In the genomic region with DNA sequence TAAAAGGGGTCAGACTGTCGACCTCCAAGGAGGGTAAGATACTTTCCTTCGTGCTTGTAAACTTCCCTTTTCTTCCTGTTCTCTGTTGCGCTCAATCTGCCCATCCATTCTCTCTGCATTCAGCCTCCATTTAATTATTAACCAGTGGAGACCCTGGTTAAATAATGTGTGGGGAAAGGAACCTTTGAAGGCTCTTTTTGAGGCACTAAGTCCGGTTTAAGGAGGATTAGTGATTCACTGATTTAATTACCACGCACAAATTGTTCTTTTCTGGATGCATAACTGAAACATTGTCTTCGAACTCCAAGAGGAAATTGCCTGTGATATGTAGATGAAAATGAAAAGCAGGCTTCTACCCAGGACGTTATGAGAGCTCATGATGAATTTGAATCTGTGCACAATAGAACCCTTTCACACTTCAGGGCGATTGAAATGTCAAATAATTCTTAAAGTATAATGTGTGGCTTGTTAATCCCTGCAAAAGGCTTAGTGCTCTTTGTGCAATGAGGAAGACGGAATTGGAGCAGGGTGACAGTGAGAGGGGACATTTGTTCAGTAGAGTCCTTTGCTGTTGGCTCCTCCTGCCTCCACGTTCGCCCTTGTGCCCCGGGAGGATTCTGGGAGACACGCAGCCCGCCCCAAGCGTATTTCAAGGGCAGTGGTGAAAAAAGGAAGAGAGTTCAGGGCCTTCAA, we compare ENCODE assay signal across 13 cellular contexts. TPM values are rescaled to one million over a fixed set of nuclear protein-coding genes. Genes with fewer than 3 reads are reported as not detected.
DNase-seq lines count a peak whose midpoint lies in the region; TF ChIP-seq lines count a peak whose summit lies in the region.
"Had no signal": no experiment of that assay in that cellular context is flagged by ENCODE, and none has a peak within 500 bp of the region (broad histone marks: within the 10 kb centered on the region; RNA-seq: fewer than 3 reads in every experiment).

No MANE protein-coding gene starts in this region.

- H3K4me3 Mint-ChIP-seq in neural progenitor cell: peak overlapping the region; percentile 0
- H3K4me3 Mint-ChIP-seq in activated naive CD4-positive, alpha-beta T cell treated with anti-CD3 and anti-CD28 coated beads for 36 hours: no peak overlapping the region

- TF ChIP-seq EP300 in tibial nerve (IDR thresholded peaks at IDR 0.05): peak in 1 of 2 donors; percentile 69

- H3K36me3 ChIP-seq in endocrine pancreas (ENCODE audit: control insufficient read depth, insufficient read depth, low read length) (no peaks in the 10 kb centered on the region), neural progenitor cell (no peaks in the 10 kb centered on the region), tibial nerve (no peaks in the 10 kb centered on the region)
- H3K36me3 ChIP-seq: BLaER1 had no signal

- peaks cover 11% of the 10 kb centered on the region for H3K27me3 Mint-ChIP-seq in neural progenitor cell (ENCODE audit: insufficient read depth, low read depth)
- peaks cover 3% of the 10 kb centered on the region for H3K27me3 Mint-ChIP-seq in activated naive CD4-positive, alpha-beta T cell treated with anti-CD3 and anti-CD28 coated beads for 36 hours (ENCODE audit: low read depth)

- peaks cover 14% of the 10 kb centered on the region for H3F3A ChIP-seq in neural progenitor cell (ENCODE audit: low read depth)

- peaks cover 30% of the 10 kb centered on the region for H3K4me1 Mint-ChIP-seq in neural progenitor cell
- H3K4me1 Mint-ChIP-seq in activated naive CD4-positive, alpha-beta T cell treated with anti-CD3 and anti-CD28 coated beads for 36 hours (ENCODE audit: low read depth): no peaks in the 10 kb centered on the region

- peak overlapping the region; percentile 7 for H3K4me3 ChIP-seq in endocrine pancreas (ENCODE audit: control insufficient read depth, insufficient read depth, low read length)
- no peak overlapping the region for H3K4me3 ChIP-seq in neural progenitor cell
- H3K4me3 ChIP-seq in tibial nerve: no peak overlapping the region
- H3K4me3 ChIP-seq: BLaER1 had no signal

- H3K79me2 ChIP-seq in neural progenitor cell (ENCODE audit: low read depth): no peaks in the 10 kb centered on the region

- H3K9ac ChIP-seq in endocrine pancreas (ENCODE audit: control insufficient read depth, insufficient read depth, low read length) (no peak overlapping the region), neural progenitor cell (no peak overlapping the region)
- H3K9ac ChIP-seq: BLaER1 had no signal

- TF ChIP-seq POLR2A in tibial nerve (IDR thresholded peaks at IDR 0.05): no peak

- no peaks in the 10 kb centered on the region for H3K9me3 ChIP-seq in endocrine pancreas (ENCODE audit: control insufficient read depth, low read length)
- no peaks in the 10 kb centered on the region for H3K9me3 ChIP-seq in neural progenitor cell (ENCODE audit: low read depth)
- no peaks in the 10 kb centered on the region for H3K9me3 ChIP-seq in tibial nerve

- 42 to 54% methylated on average over 15 of the region's 15 CpGs for WGBS in tibial nerve, 2 donors

- H3K4me2 ChIP-seq in neural progenitor cell: peak overlapping the region; percentile 14
- H3K4me2 ChIP-seq: BLaER1 had no signal

- no peak overlapping the region for H2AFZ ChIP-seq in neural progenitor cell (replicated peaks)

- CTCF ChIA-PET in activated naive CD4-positive, alpha-beta T cell treated with anti-CD3 and anti-CD28 coated beads for 36 hours (lab: Charles Lee): no interaction called here

- H3K9me3 Mint-ChIP-seq in neural progenitor cell: peaks cover 12% of the 10 kb centered on the region
- peaks cover 5% of the 10 kb centered on the region for H3K9me3 Mint-ChIP-seq in activated naive CD4-positive, alpha-beta T cell treated with anti-CD3 and anti-CD28 coated beads for 36 hours

- H3K27ac Mint-ChIP-seq in neural progenitor cell: no peak overlapping the region
- H3K27ac Mint-ChIP-seq in activated naive CD4-positive, alpha-beta T cell treated with anti-CD3 and anti-CD28 coated beads for 36 hours: no peak overlapping the region

- DNase-seq in HuH-7 (ENCODE audit: low spot score): peak; percentile 32
- peak; percentile 42 for DNase-seq in neural progenitor cell (ENCODE audit: low spot score)
- no peak for DNase-seq in tibial nerve (ENCODE audit: low spot score in 2 of 2)
- DNase-seq in NCI-H187 (lab: John Stamatoyannopoulos, UW): no peak
- DNase-seq in NCI-H2029 (lab: John Stamatoyannopoulos, UW): no peak
- no peak for DNase-seq in activated naive CD4-positive, alpha-beta T cell treated with anti-CD3 and anti-CD28 coated beads for 36 hours
- DNase-seq: DMS153, MV-4-11, NCI-H1436 treated with DMSO at 0.1 percent for 48 hours, NCI-H345, NCI-H526 treated with DMSO at 0.1 percent for 48 hours had no signal

- intact Hi-C loops in activated naive CD4-positive, alpha-beta T cell treated with anti-CD3 and anti-CD28 coated beads for 36 hours (cut with micrococcal nuclease): no loop called here

- TF ChIP-seq CTCF in neural progenitor cell (IDR thresholded peaks at IDR 0.05) (no peak), tibial nerve (IDR thresholded peaks at IDR 0.05) (no peak)

- H3K4me1 ChIP-seq in endocrine pancreas (ENCODE audit: control insufficient read depth, insufficient read depth, low read length) (no peaks in the 10 kb centered on the region), neural progenitor cell (peaks cover 14% of the 10 kb centered on the region), tibial nerve (peaks cover 0 to 26% (median 4%) of the 10 kb centered on the region in 4 donors)
- H3K4me1 ChIP-seq: BLaER1 had no signal

- no peak overlapping the region for H3K27ac ChIP-seq in neural progenitor cell
- H3K27ac ChIP-seq in tibial nerve: peak overlapping the region; percentile 58 to 94 (median 83)
- H3K27ac ChIP-seq: BLaER1 had no signal

- no peaks in the 10 kb centered on the region for H3K36me3 Mint-ChIP-seq in neural progenitor cell
- no peaks in the 10 kb centered on the region for H3K36me3 Mint-ChIP-seq in activated naive CD4-positive, alpha-beta T cell treated with anti-CD3 and anti-CD28 coated beads for 36 hours (ENCODE audit: low read depth)

- no peaks in the 10 kb centered on the region for H4K20me1 ChIP-seq in neural progenitor cell (ENCODE audit: low read depth)
- H4K20me1 ChIP-seq: BLaER1 had no signal

- H3K27me3 ChIP-seq in endocrine pancreas (ENCODE audit: control insufficient read depth, insufficient read depth, low read length) (no peaks in the 10 kb centered on the region), neural progenitor cell (no peaks in the 10 kb centered on the region), tibial nerve (no peaks in the 10 kb centered on the region)
- H3K27me3 ChIP-seq: BLaER1 had no signal

RNA-seq across cellular contexts. Expression of gene ZNF236, which starts 51.1 kb away (rescaled TPM):
- 11.5 and 14.3 TPM in 2 replicates for total RNA-seq in neural progenitor cell (ENCODE audit: low replicate concordance)
- total RNA-seq in tibial nerve: 10 to 100 TPM; 21.0 to 36.3 (median 31.8) TPM
- 10 to 100 TPM; 13.7 to 17.7 TPM for total RNA-seq in activated naive CD4-positive, alpha-beta T cell treated with anti-CD3 and anti-CD28 coated beads for 36 hours

Comparison
In these comparisons a context has a peak if more than half of its experiments do, and no peak if none do; other contexts are left out.
1. DNase-seq: peak in HuH-7 (single experiment) and neural progenitor cell (single experiment); none in tibial nerve (0 of 2), NCI-H187 (0 of 2), NCI-H2029 (single experiment) and activated naive CD4-positive, alpha-beta T cell treated with anti-CD3 and anti-CD28 coated beads for 36 hours (single experiment).